Comparison of ENCODE assay signal across 20 cellular contexts in genomic region chr13:73075546-73075945, GRCh38. TPM values are rescaled to one million over a fixed set of nuclear protein-coding genes. Genes with fewer than 3 reads are reported as not detected.
DNase-seq lines count a peak whose midpoint lies in the region; ATAC-seq and TF ChIP-seq lines count a peak whose summit lies in the region.
"Had no signal": no experiment of that assay in that cellular context is flagged by ENCODE, and none has a peak within 500 bp of the region (broad histone marks: within the 10 kb centered on the region; RNA-seq: fewer than 3 reads in every experiment).

No MANE protein-coding gene starts in this region.

- peak overlapping the region; percentile 58 for H3K4me2 ChIP-seq in neural progenitor cell

- DNase-seq in DMS53 (lab: John Stamatoyannopoulos, UW) (peak; percentile 84), RWPE2 (ENCODE audit: low spot score) (no peak), neural progenitor cell (ENCODE audit: low spot score) (peak; percentile 23), breast epithelium (ENCODE audit: low spot score in 2 of 2) (no peak), NCI-H524 (lab: John Stamatoyannopoulos, UW) (no peak)
- no peak for DNase-seq in naive thymus-derived CD4-positive, alpha-beta T cell
- DNase-seq: activated CD8-positive, alpha-beta T cell treated with anti-CD3 and anti-CD28 coated beads, Interleukin-2, amount 10 ng/mL, durations not matched to agents 7 days and 5 days; amygdala; CD4-positive, CD25-positive, alpha-beta regulatory T cell; erythroblast; head of caudate nucleus; MG63; NCI-H2081 treated with DMSO at 0.1 percent for 48 hours; NCI-H82; occipital lobe; stimulated activated CD4-positive, alpha-beta T cell treated with anti-CD3 and anti-CD28 coated beads, Interleukin-4, amount 100 ng/mL, for 24 hours; SW 1271 had no signal

- H3K36me3 ChIP-seq in RWPE2 (ENCODE audit: low read depth) (peaks cover 70% of the 10 kb centered on the region), neural progenitor cell (no peaks in the 10 kb centered on the region), breast epithelium (peaks cover 8% of the 10 kb centered on the region)
- no peaks in the 10 kb centered on the region for H3K36me3 ChIP-seq in naive thymus-derived CD4-positive, alpha-beta T cell (ENCODE audit: control insufficient read depth in 2 of 3, insufficient read depth in 3 of 3, low read length in 3 of 3)

- no peak for TF ChIP-seq CTCF in RWPE2 (IDR thresholded peaks at IDR 0.05; ENCODE audit: poor library complexity, severe bottlenecking)
- no peak for TF ChIP-seq CTCF in neural progenitor cell (IDR thresholded peaks at IDR 0.05)
- no peak for TF ChIP-seq CTCF in breast epithelium (IDR thresholded peaks at IDR 0.05)

- H3K4me1 Mint-ChIP-seq in neural progenitor cell: peaks cover 17% of the 10 kb centered on the region
- peaks cover 0 to 15% (median 5%) of the 10 kb centered on the region in 7 donors for H3K4me1 Mint-ChIP-seq in naive thymus-derived CD4-positive, alpha-beta T cell
- H3K4me1 Mint-ChIP-seq: activated T-helper 17 cell treated with anti-CD3 and anti-CD28 coated beads, Interleukin-2, amount 50 U/mL, for 72 hours had no signal

- ATAC-seq in RWPE2 (ENCODE audit: low read depth) (no peak), GM18511 (IDR thresholded peaks at IDR 0.05; ENCODE audit: unreplicated experiment) (no peak)
- no peak for ATAC-seq in naive thymus-derived CD4-positive, alpha-beta T cell
- ATAC-seq: activated CD8-positive, alpha-beta T cell treated with anti-CD3 and anti-CD28 coated beads, Interleukin-2, amount 10 ng/mL, durations not matched to agents 7 days and 5 days; activated T-helper 17 cell treated with anti-CD3 and anti-CD28 coated beads, Interleukin-2, amount 50 U/mL, for 72 hours had no signal

- H3K9me3 ChIP-seq in RWPE2 (ENCODE audit: severe bottlenecking) (no peaks in the 10 kb centered on the region), iPS-18c (ENCODE audit: control insufficient read depth, insufficient read depth, low read length) (no peaks in the 10 kb centered on the region), neural progenitor cell (ENCODE audit: low read depth) (no peaks in the 10 kb centered on the region), breast epithelium (no peaks in the 10 kb centered on the region)
- no peaks in the 10 kb centered on the region for H3K9me3 ChIP-seq in naive thymus-derived CD4-positive, alpha-beta T cell (ENCODE audit: control insufficient read depth in 2 of 3, low read length in 3 of 3)
- H3K9me3 ChIP-seq: MG63 had no signal

- H3K27ac Mint-ChIP-seq in neural progenitor cell: no peak overlapping the region
- no peak overlapping the region for H3K27ac Mint-ChIP-seq in naive thymus-derived CD4-positive, alpha-beta T cell
- H3K27ac Mint-ChIP-seq: activated CD8-positive, alpha-beta T cell treated with anti-CD3 and anti-CD28 coated beads, Interleukin-2, amount 10 ng/mL, durations not matched to agents 7 days and 5 days; activated T-helper 17 cell treated with anti-CD3 and anti-CD28 coated beads, Interleukin-2, amount 50 U/mL, for 72 hours; CD4-positive, CD25-positive, alpha-beta regulatory T cell had no signal

- no peaks in the 10 kb centered on the region for H4K20me1 ChIP-seq in neural progenitor cell (ENCODE audit: low read depth)

- H3K4me3 ChIP-seq in RWPE2 (ENCODE audit: severe bottlenecking) (no peak overlapping the region), iPS-18c (ENCODE audit: insufficient read depth, low read depth, low read length) (peak overlapping the region; percentile 36; the same call in 1 of the 2 replicates), neural progenitor cell (peak overlapping the region; percentile 12), breast epithelium (no peak overlapping the region)
- H3K4me3 ChIP-seq in naive thymus-derived CD4-positive, alpha-beta T cell (ENCODE audit: low read length): no peak overlapping the region
- H3K4me3 ChIP-seq: MG63 had no signal

- CTCF ChIA-PET in naive thymus-derived CD4-positive, alpha-beta T cell (lab: Charles Lee): no interaction called here

- H3K4me1 ChIP-seq in RWPE2 (ENCODE audit: insufficient read depth, poor library complexity, severe bottlenecking) (peaks cover 31% of the 10 kb centered on the region), neural progenitor cell (no peaks in the 10 kb centered on the region), breast epithelium (no peaks in the 10 kb centered on the region)
- no peaks in the 10 kb centered on the region for H3K4me1 ChIP-seq in naive thymus-derived CD4-positive, alpha-beta T cell (ENCODE audit: control insufficient read depth in 2 of 2, insufficient read depth in 2 of 2, low read length in 2 of 2)

- H3K27me3 ChIP-seq in RWPE2 (ENCODE audit: insufficient read depth, poor library complexity, severe bottlenecking): no peaks in the 10 kb centered on the region
- H3K27me3 ChIP-seq in neural progenitor cell: peaks cover 19% of the 10 kb centered on the region
- H3K27me3 ChIP-seq in breast epithelium: no peaks in the 10 kb centered on the region
- H3K27me3 ChIP-seq in naive thymus-derived CD4-positive, alpha-beta T cell (ENCODE audit: control insufficient read depth in 2 of 2, insufficient read depth in 2 of 2, low read length in 2 of 2): no peaks in the 10 kb centered on the region
- H3K27me3 ChIP-seq: MG63 had no signal

- POLR2A ChIA-PET in naive thymus-derived CD4-positive, alpha-beta T cell (lab: Charles Lee): no interaction called here

- H3F3A ChIP-seq in neural progenitor cell (ENCODE audit: low read depth): no peaks in the 10 kb centered on the region

- H3K9me3 Mint-ChIP-seq in neural progenitor cell: peaks cover 5% of the 10 kb centered on the region
- H3K9me3 Mint-ChIP-seq in naive thymus-derived CD4-positive, alpha-beta T cell: no peaks in the 10 kb centered on the region
- H3K9me3 Mint-ChIP-seq: activated T-helper 17 cell treated with anti-CD3 and anti-CD28 coated beads, Interleukin-2, amount 50 U/mL, for 72 hours had no signal

- no peaks in the 10 kb centered on the region for H3K36me3 Mint-ChIP-seq in neural progenitor cell
- H3K36me3 Mint-ChIP-seq in naive thymus-derived CD4-positive, alpha-beta T cell: peaks cover 0 to 9% (median 0%) of the 10 kb centered on the region in 5 donors
- H3K36me3 Mint-ChIP-seq: CD4-positive, CD25-positive, alpha-beta regulatory T cell had no signal

- H3K27ac ChIP-seq in RWPE2 (ENCODE audit: poor library complexity, severe bottlenecking) (peak overlapping the region; percentile 92), neural progenitor cell (no peak overlapping the region), breast epithelium (no peak overlapping the region)
- H3K27ac ChIP-seq in naive thymus-derived CD4-positive, alpha-beta T cell (ENCODE audit: low read depth, low read length): no peak overlapping the region

- H3K4me3 Mint-ChIP-seq in neural progenitor cell: no peak overlapping the region
- no peak overlapping the region for H3K4me3 Mint-ChIP-seq in naive thymus-derived CD4-positive, alpha-beta T cell
- H3K4me3 Mint-ChIP-seq: activated CD8-positive, alpha-beta T cell treated with anti-CD3 and anti-CD28 coated beads, Interleukin-2, amount 10 ng/mL, durations not matched to agents 7 days and 5 days; activated T-helper 17 cell treated with anti-CD3 and anti-CD28 coated beads, Interleukin-2, amount 50 U/mL, for 72 hours; CD4-positive, CD25-positive, alpha-beta regulatory T cell had no signal

- no peak overlapping the region for H3K9ac ChIP-seq in neural progenitor cell

- intact Hi-C loops in breast epithelium (cut with DNase I; ENCODE audit: low total_unique reads): no loop called here
- intact Hi-C loops in naive thymus-derived CD4-positive, alpha-beta T cell (cut with micrococcal nuclease): no loop called here

- peak overlapping the region; percentile 63 for H2AFZ ChIP-seq in neural progenitor cell (replicated peaks)

- no peaks in the 10 kb centered on the region for H3K79me2 ChIP-seq in neural progenitor cell (ENCODE audit: low read depth)

- no peaks in the 10 kb centered on the region for H3K27me3 Mint-ChIP-seq in neural progenitor cell (ENCODE audit: insufficient read depth, low read depth)
- H3K27me3 Mint-ChIP-seq in naive thymus-derived CD4-positive, alpha-beta T cell: no peaks in the 10 kb centered on the region
- H3K27me3 Mint-ChIP-seq: activated T-helper 17 cell treated with anti-CD3 and anti-CD28 coated beads, Interleukin-2, amount 50 U/mL, for 72 hours had no signal

- no peak for TF ChIP-seq POLR2A in breast epithelium (IDR thresholded peaks at IDR 0.05)

RNA-seq across cellular contexts. Expression of gene KLF5, which starts 16.7 kb away (rescaled TPM):
- 0.84 and 0.96 TPM in 2 replicates for total RNA-seq in neural progenitor cell (ENCODE audit: low replicate concordance)
- 10 to 100 TPM in 2 of 3 donors, 1 to 10 TPM in 1; 2.2 to 30.7 (median 10.5) TPM for total RNA-seq in breast epithelium
- 10 to 100 TPM in 2 of 5 experiments, 1 to 10 TPM in 3; 3.6 to 13.3 (median 5.7) TPM for total RNA-seq in naive thymus-derived CD4-positive, alpha-beta T cell
- polyA plus RNA-seq in naive thymus-derived CD4-positive, alpha-beta T cell: 1 to 10 TPM; 1.7 to 2.0 TPM

Comparison
In these comparisons a context has a peak if more than half of its experiments do, and no peak if none do; other contexts are left out.
1. DNase-seq: peak in DMS53 (single experiment) and neural progenitor cell (single experiment); none in RWPE2 (single experiment), breast epithelium (0 of 2), naive thymus-derived CD4-positive, alpha-beta T cell (0 of 9) and NCI-H524 (0 of 2).
2. H3K4me3 ChIP-seq: peak in iPS-18c (single experiment) and neural progenitor cell (single experiment); none in RWPE2 (single experiment), breast epithelium (0 of 3) and naive thymus-derived CD4-positive, alpha-beta T cell (single experiment).